ENCODE assay signal across 2 cellular contexts in the genomic region with DNA sequence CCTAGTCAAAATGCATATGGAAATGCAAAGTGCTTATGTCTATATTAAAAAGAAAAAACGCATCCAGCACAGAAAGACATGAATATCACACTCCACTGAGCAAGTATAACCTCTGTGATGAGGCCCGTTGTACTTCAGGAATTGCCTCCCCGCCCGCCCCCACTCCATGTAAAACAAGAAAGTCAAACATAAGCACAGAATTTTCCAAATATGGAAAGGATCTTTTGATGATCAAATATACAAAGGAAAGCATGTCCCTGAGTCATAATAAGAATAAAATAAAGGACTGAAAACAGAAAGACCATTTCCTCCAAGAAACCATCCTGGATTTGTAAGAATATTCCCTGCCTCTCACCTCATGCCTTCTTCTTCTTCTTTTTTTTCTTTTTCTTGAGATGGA.
TF ChIP-seq lines count a peak whose summit lies in the region.

No MANE protein-coding gene starts in this region.

TF ChIP-seq in IMR-90, 13 proteins besides CTCF, POLR2A, EP300 and RAD21:
- TF ChIP-seq RCOR1 (IDR thresholded peaks at IDR 0.05; ENCODE audit: insufficient replicate concordance, low read length) (no peak), RFX5 (IDR thresholded peaks at IDR 0.05; ENCODE audit: low read depth, low read length) (no peak), CHD1 (IDR thresholded peaks at IDR 0.05; ENCODE audit: low read depth, low read length) (no peak), CEBPB (IDR thresholded peaks at IDR 0.05; ENCODE audit: low read depth, low read length) (no peak), SMC3 (IDR thresholded peaks at IDR 0.05; ENCODE audit: low read depth, low read length) (no peak), BHLHE40 (IDR thresholded peaks at IDR 0.05; ENCODE audit: low read depth, low read length) (no peak), MAZ (IDR thresholded peaks at IDR 0.05; ENCODE audit: borderline replicate concordance, low read depth, low read length) (no peak), FOS (IDR thresholded peaks at IDR 0.05; ENCODE audit: low read depth, low read length) (no peak), MXI1 (IDR thresholded peaks at IDR 0.05; ENCODE audit: borderline replicate concordance, low read depth, low read length) (no peak), MAFK (IDR thresholded peaks at IDR 0.05; ENCODE audit: low read depth, low read length) (no peak), NFE2L2 (IDR thresholded peaks at IDR 0.05; ENCODE audit: low read depth, low read length) (no peak)
TF ChIP-seq in IMR-90: peak in this region for 0.

TF ChIP-seq in K562, 482 proteins besides CTCF, POLR2A, EP300 and RAD21:
- TF ChIP-seq GATA2 (CRISPR knock-in tag; IDR thresholded peaks at IDR 0.05): no peak
- TF ChIP-seq, protein P1, sequence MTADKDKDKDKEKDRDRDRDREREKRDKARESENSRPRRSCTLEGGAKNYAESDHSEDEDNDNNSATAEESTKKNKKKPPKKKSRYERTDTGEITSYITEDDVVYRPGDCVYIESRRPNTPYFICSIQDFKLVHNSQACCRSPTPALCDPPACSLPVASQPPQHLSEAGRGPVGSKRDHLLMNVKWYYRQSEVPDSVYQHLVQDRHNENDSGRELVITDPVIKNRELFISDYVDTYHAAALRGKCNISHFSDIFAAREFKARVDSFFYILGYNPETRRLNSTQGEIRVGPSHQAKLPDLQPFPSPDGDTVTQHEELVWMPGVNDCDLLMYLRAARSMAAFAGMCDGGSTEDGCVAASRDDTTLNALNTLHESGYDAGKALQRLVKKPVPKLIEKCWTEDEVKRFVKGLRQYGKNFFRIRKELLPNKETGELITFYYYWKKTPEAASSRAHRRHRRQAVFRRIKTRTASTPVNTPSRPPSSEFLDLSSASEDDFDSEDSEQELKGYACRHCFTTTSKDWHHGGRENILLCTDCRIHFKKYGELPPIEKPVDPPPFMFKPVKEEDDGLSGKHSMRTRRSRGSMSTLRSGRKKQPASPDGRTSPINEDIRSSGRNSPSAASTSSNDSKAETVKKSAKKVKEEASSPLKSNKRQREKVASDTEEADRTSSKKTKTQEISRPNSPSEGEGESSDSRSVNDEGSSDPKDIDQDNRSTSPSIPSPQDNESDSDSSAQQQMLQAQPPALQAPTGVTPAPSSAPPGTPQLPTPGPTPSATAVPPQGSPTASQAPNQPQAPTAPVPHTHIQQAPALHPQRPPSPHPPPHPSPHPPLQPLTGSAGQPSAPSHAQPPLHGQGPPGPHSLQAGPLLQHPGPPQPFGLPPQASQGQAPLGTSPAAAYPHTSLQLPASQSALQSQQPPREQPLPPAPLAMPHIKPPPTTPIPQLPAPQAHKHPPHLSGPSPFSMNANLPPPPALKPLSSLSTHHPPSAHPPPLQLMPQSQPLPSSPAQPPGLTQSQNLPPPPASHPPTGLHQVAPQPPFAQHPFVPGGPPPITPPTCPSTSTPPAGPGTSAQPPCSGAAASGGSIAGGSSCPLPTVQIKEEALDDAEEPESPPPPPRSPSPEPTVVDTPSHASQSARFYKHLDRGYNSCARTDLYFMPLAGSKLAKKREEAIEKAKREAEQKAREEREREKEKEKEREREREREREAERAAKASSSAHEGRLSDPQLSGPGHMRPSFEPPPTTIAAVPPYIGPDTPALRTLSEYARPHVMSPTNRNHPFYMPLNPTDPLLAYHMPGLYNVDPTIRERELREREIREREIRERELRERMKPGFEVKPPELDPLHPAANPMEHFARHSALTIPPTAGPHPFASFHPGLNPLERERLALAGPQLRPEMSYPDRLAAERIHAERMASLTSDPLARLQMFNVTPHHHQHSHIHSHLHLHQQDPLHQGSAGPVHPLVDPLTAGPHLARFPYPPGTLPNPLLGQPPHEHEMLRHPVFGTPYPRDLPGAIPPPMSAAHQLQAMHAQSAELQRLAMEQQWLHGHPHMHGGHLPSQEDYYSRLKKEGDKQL (CRISPR knock-in tag; IDR thresholded peaks at IDR 0.05; ENCODE audit: borderline replicate concordance): no peak
- no peak for TF ChIP-seq GABPA (tag; conservative IDR thresholded peaks at IDR 0.05; ENCODE audit: low read depth)
- TF ChIP-seq, protein P2, sequence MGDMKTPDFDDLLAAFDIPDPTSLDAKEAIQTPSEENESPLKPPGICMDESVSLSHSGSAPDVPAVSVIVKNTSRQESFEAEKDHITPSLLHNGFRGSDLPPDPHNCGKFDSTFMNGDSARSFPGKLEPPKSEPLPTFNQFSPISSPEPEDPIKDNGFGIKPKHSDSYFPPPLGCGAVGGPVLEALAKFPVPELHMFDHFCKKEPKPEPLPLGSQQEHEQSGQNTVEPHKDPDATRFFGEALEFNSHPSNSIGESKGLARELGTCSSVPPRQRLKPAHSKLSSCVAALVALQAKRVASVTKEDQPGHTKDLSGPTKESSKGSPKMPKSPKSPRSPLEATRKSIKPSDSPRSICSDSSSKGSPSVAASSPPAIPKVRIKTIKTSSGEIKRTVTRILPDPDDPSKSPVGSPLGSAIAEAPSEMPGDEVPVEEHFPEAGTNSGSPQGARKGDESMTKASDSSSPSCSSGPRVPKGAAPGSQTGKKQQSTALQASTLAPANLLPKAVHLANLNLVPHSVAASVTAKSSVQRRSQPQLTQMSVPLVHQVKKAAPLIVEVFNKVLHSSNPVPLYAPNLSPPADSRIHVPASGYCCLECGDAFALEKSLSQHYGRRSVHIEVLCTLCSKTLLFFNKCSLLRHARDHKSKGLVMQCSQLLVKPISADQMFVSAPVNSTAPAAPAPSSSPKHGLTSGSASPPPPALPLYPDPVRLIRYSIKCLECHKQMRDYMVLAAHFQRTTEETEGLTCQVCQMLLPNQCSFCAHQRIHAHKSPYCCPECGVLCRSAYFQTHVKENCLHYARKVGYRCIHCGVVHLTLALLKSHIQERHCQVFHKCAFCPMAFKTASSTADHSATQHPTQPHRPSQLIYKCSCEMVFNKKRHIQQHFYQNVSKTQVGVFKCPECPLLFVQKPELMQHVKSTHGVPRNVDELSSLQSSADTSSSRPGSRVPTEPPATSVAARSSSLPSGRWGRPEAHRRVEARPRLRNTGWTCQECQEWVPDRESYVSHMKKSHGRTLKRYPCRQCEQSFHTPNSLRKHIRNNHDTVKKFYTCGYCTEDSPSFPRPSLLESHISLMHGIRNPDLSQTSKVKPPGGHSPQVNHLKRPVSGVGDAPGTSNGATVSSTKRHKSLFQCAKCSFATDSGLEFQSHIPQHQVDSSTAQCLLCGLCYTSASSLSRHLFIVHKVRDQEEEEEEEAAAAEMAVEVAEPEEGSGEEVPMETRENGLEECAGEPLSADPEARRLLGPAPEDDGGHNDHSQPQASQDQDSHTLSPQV (IDR thresholded peaks at IDR 0.05): no peak
- TF ChIP-seq, protein P3, sequence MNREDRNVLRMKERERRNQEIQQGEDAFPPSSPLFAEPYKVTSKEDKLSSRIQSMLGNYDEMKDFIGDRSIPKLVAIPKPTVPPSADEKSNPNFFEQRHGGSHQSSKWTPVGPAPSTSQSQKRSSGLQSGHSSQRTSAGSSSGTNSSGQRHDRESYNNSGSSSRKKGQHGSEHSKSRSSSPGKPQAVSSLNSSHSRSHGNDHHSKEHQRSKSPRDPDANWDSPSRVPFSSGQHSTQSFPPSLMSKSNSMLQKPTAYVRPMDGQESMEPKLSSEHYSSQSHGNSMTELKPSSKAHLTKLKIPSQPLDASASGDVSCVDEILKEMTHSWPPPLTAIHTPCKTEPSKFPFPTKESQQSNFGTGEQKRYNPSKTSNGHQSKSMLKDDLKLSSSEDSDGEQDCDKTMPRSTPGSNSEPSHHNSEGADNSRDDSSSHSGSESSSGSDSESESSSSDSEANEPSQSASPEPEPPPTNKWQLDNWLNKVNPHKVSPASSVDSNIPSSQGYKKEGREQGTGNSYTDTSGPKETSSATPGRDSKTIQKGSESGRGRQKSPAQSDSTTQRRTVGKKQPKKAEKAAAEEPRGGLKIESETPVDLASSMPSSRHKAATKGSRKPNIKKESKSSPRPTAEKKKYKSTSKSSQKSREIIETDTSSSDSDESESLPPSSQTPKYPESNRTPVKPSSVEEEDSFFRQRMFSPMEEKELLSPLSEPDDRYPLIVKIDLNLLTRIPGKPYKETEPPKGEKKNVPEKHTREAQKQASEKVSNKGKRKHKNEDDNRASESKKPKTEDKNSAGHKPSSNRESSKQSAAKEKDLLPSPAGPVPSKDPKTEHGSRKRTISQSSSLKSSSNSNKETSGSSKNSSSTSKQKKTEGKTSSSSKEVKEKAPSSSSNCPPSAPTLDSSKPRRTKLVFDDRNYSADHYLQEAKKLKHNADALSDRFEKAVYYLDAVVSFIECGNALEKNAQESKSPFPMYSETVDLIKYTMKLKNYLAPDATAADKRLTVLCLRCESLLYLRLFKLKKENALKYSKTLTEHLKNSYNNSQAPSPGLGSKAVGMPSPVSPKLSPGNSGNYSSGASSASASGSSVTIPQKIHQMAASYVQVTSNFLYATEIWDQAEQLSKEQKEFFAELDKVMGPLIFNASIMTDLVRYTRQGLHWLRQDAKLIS (CRISPR knock-in tag; IDR thresholded peaks at IDR 0.05): no peak
- TF ChIP-seq BRD4 (IDR thresholded peaks at IDR 0.05): no peak
- no peak for TF ChIP-seq CHD4 (IDR thresholded peaks at IDR 0.05; ENCODE audit: insufficient read depth, insufficient replicate concordance, low read depth, low read length, poor library complexity, severe bottlenecking)
- TF ChIP-seq POLR2G (IDR thresholded peaks at IDR 0.05; ENCODE audit: low read depth, low read length): no peak
- TF ChIP-seq C11orf30 (IDR thresholded peaks at IDR 0.05; ENCODE audit: low read depth): no peak
- TF ChIP-seq GTF2A2 (tag; IDR thresholded peaks at IDR 0.05): no peak
- TF ChIP-seq ZNF583 (CRISPR knock-in tag; IDR thresholded peaks at IDR 0.05): no peak
- TF ChIP-seq WHSC1 (IDR thresholded peaks at IDR 0.05; ENCODE audit: low read length): no peak
- TF ChIP-seq, protein P4, sequence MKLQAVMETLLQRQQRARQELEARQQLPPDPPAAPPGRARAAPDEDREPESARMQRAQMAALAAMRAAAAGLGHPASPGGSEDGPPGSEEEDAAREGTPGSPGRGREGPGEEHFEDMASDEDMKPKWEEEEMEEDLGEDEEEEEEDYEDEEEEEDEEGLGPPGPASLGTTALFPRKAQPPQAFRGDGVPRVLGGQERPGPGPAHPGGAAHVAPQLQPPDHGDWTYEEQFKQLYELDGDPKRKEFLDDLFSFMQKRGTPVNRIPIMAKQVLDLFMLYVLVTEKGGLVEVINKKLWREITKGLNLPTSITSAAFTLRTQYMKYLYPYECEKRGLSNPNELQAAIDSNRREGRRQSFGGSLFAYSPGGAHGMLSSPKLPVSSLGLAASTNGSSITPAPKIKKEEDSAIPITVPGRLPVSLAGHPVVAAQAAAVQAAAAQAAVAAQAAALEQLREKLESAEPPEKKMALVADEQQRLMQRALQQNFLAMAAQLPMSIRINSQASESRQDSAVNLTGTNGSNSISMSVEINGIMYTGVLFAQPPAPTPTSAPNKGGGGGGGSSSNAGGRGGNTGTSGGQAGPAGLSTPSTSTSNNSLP (IDR thresholded peaks at IDR 0.05; ENCODE audit: borderline replicate concordance, low read depth, low read length): no peak
- TF ChIP-seq SMAD1 (IDR thresholded peaks at IDR 0.05; ENCODE audit: low read depth, low read length, partially characterized antibody): no peak
